ENCODE assay signal across 8 cellular contexts in the genomic region with DNA sequence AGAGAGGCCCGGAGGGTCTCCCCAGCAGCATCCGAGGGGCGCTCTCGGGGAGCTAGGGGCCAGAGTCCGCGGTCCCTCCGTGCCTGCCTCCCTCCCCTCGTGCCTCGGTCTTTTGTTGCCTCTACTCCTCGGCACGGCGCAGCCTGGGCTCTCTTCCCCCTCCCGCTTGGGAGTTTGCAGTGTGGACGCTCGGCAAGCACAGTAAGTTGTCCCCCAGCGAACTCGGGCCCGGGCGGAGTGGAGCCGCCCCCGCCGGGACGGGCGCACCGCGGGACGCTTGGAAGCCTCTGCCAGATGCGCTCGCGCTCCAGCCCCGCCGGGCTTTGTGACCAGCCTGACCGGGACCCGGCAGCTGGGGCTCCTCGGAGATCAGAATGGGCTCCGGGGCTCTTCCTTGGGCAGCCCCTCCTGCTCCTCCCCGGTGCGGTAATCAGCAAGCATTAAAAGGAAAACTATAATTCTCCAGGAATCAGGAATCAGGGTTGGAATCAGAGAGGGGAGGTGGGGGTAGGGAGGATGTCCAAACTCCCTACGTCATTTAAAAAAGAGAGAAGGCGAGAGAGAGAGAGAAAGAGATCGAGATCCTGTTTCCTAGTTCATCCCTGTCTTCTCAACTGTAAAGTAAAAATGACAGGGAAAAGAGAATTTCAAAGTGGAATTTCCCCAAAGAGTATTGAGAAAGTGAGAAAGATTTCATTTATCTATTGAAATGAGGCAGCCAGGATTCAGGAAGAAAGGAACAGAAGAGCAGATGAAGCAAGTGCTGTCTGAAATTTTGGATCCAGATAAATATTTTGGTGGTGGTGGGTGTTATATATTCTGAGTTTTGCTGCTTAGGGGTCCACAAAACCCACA. TPM values are rescaled to one million over a fixed set of nuclear protein-coding genes. Genes with fewer than 3 reads are reported as not detected.
DNase-seq lines count a peak whose midpoint lies in the region; ATAC-seq and TF ChIP-seq lines count a peak whose summit lies in the region.

No MANE protein-coding gene starts in this region.

- ATAC-seq in body of pancreas (peak; percentile 39), left lung (peak; percentile 61)

- intact Hi-C loops in body of pancreas (cut with DNase I), result no loop called here
- intact Hi-C loops in left lung (cut with DNase I), result no loop called here

- no peaks in the 10 kb centered on the region for H3K36me3 ChIP-seq in body of pancreas (replicated peaks in 1 of 2; ENCODE audit: insufficient read depth in 1 of 2, low read depth in 2 of 2)
- H3K36me3 ChIP-seq in left lung, result no peaks in the 10 kb centered on the region
- H3K36me3 ChIP-seq in subcutaneous abdominal adipose tissue (ENCODE audit: control insufficient read depth in 5 of 5, insufficient read depth in 5 of 5, low read length in 5 of 5), result no peaks in the 10 kb centered on the region

- DNase-seq in COLO668 (lab: John Stamatoyannopoulos, UW; ENCODE audit: unreplicated experiment), result peak; percentile 59
- peak; percentile 36 for DNase-seq in HEK293T (ENCODE audit: extremely low spot score)
- DNase-seq in body of pancreas, result peak; percentile 5 to 27 (median 16)
- DNase-seq in left lung, result peak; percentile 39 to 84
- DNase-seq in NCI-H146 (lab: John Stamatoyannopoulos, UW), result no peak
- DNase-seq in LoVo (ENCODE audit: low spot score), result no peak
- DNase-seq in activated CD4-positive, alpha-beta T cell treated with anti-CD3 and anti-CD28 coated beads, Interleukin-2, amount 50 U/mL, for 1 hour, result no peak

- CTCF ChIA-PET in HEK293T (lab: Yijun Ruan, JAX), result no interaction called here

- peak overlapping the region in 1 of 5 donors; percentile 39 for H3K9ac ChIP-seq in subcutaneous abdominal adipose tissue (ENCODE audit: low read length in 5 of 5)

- TF ChIP-seq CTCF in body of pancreas (IDR thresholded peaks at IDR 0.05) (no peak), left lung (IDR thresholded peaks at IDR 0.05) (no peak)

- no peak for TF ChIP-seq POLR2A in body of pancreas (IDR thresholded peaks at IDR 0.05)

- H3K27ac ChIP-seq in body of pancreas, result no peak overlapping the region
- no peak overlapping the region for H3K27ac ChIP-seq in left lung
- no peak overlapping the region for H3K27ac ChIP-seq in subcutaneous abdominal adipose tissue (ENCODE audit: low read depth, low read length)

- peaks cover 21% of the 10 kb centered on the region for H3K4me1 ChIP-seq in body of pancreas
- H3K4me1 ChIP-seq in left lung, result peaks cover 4 to 17% of the 10 kb centered on the region in 2 donors
- peaks cover 0 to 20% (median 15%) of the 10 kb centered on the region in 5 donors for H3K4me1 ChIP-seq in subcutaneous abdominal adipose tissue (ENCODE audit: control insufficient read depth in 5 of 5, insufficient read depth in 5 of 5, low read length in 5 of 5)

- POLR2A ChIA-PET in HEK293T (lab: Yijun Ruan, JAX), result no interaction called here

- H3K27me3 ChIP-seq in body of pancreas (peaks cover 0 to 35% of the 10 kb centered on the region in 2 donors), left lung (peaks cover 48 to 75% of the 10 kb centered on the region in 2 donors), subcutaneous abdominal adipose tissue (ENCODE audit: control insufficient read depth in 5 of 5, insufficient read depth in 4 of 5, low read length in 5 of 5) (peaks cover 21 to 59% (median 40%) of the 10 kb centered on the region in 5 donors)

- H3K4me3 ChIP-seq in body of pancreas, result no peak overlapping the region
- peak overlapping the region; percentile 19 to 37 for H3K4me3 ChIP-seq in left lung
- H3K4me3 ChIP-seq in subcutaneous abdominal adipose tissue (ENCODE audit: low read depth in 1 of 5, low read length in 5 of 5), result peak overlapping the region; percentile 37 to 68 (median 56)

- H3K9me3 ChIP-seq in body of pancreas, result no peaks in the 10 kb centered on the region
- no peaks in the 10 kb centered on the region for H3K9me3 ChIP-seq in left lung
- no peaks in the 10 kb centered on the region for H3K9me3 ChIP-seq in subcutaneous abdominal adipose tissue (ENCODE audit: control insufficient read depth in 5 of 5, low read length in 5 of 5)

- WGBS in body of pancreas, 2 donors, result 6 to 8% methylated on average over 24 to 37 of the region's 41 CpGs

TF ChIP-seq in HEK293T, 16 proteins besides CTCF, POLR2A, EP300 and RAD21:
- TF ChIP-seq NFRKB (IDR thresholded peaks at IDR 0.05) (no peak), L3MBTL2 (conservative IDR thresholded peaks at IDR 0.05) (peak; percentile 36; the same call in 1 of the 2 replicates)

RNA-seq across cellular contexts. Expression of gene TMEM200C, which starts 0.8 kb away (rescaled TPM):
- total RNA-seq in body of pancreas, result under 1 TPM in 1 of 2 donors, not detected in 1; 0.78 TPM
- 1 to 10 TPM in 1 of 2 donors, under 1 TPM in 1; 0.79 to 1.9 TPM for total RNA-seq in left lung

Comparison
In these comparisons a context has a peak if more than half of its experiments do, and no peak if none do; other contexts are left out.
1. DNase-seq: peak in COLO668 (single experiment), HEK293T (single experiment), body of pancreas (4 of 4) and left lung (2 of 2); none in NCI-H146 (single experiment), LoVo (single experiment) and activated CD4-positive, alpha-beta T cell treated with anti-CD3 and anti-CD28 coated beads, Interleukin-2, amount 50 U/mL, for 1 hour (single experiment).
2. H3K4me3 ChIP-seq: peak in left lung (2 of 2) and subcutaneous abdominal adipose tissue (5 of 5); none in body of pancreas (0 of 2).